ENCODE assay signal across 20 cellular contexts in genomic region chr1:77560741-77561140, GRCh38.
DNase-seq lines count a peak whose midpoint lies in the region; ATAC-seq, FAIRE-seq and TF ChIP-seq lines count a peak whose summit lies in the region.
"Had no signal": no experiment of that assay in that cellular context is flagged by ENCODE, and none has a peak within 500 bp of the region (broad histone marks: within the 10 kb centered on the region; RNA-seq: fewer than 3 reads in every experiment).

No MANE protein-coding gene starts in this region.

- H3K27me3 Mint-ChIP-seq in activated naive CD4-positive, alpha-beta T cell treated with anti-CD3 and anti-CD28 coated beads, Interleukin-2, amount 50 U/mL, for 24 hours = no peaks in the 10 kb centered on the region
- no peaks in the 10 kb centered on the region for H3K27me3 Mint-ChIP-seq in progenitor cell of endocrine pancreas

- ATAC-seq in HG02884 (IDR thresholded peaks at IDR 0.05; ENCODE audit: unreplicated experiment) = no peak
- no peak for ATAC-seq in GM19397 (IDR thresholded peaks at IDR 0.05; ENCODE audit: unreplicated experiment)

- H3K4me1 Mint-ChIP-seq in activated naive CD4-positive, alpha-beta T cell treated with anti-CD3 and anti-CD28 coated beads, Interleukin-2, amount 50 U/mL, for 24 hours = peaks cover 11% of the 10 kb centered on the region
- no peaks in the 10 kb centered on the region for H3K4me1 Mint-ChIP-seq in progenitor cell of endocrine pancreas (ENCODE audit: low read depth)

- peaks cover 35% of the 10 kb centered on the region for H3K36me3 ChIP-seq in MG63
- peaks cover 2% of the 10 kb centered on the region for H3K36me3 ChIP-seq in bronchial epithelial cell (ENCODE audit: control insufficient read depth, insufficient read depth, low read length)

- H3K9me3 Mint-ChIP-seq in activated naive CD4-positive, alpha-beta T cell treated with anti-CD3 and anti-CD28 coated beads, Interleukin-2, amount 50 U/mL, for 24 hours = peaks cover 4% of the 10 kb centered on the region
- peaks cover 8% of the 10 kb centered on the region for H3K9me3 Mint-ChIP-seq in progenitor cell of endocrine pancreas (ENCODE audit: low read depth)

- peaks cover 33% of the 10 kb centered on the region for H3K36me3 Mint-ChIP-seq in activated naive CD4-positive, alpha-beta T cell treated with anti-CD3 and anti-CD28 coated beads, Interleukin-2, amount 50 U/mL, for 24 hours
- H3K36me3 Mint-ChIP-seq in progenitor cell of endocrine pancreas (ENCODE audit: insufficient read depth) = peaks cover 19% of the 10 kb centered on the region

- H3K27me3 ChIP-seq in MG63 = no peaks in the 10 kb centered on the region
- H3K27me3 ChIP-seq in bronchial epithelial cell (ENCODE audit: control insufficient read depth, insufficient read depth, low read length) = no peaks in the 10 kb centered on the region

- H3K4me3 Mint-ChIP-seq in activated naive CD4-positive, alpha-beta T cell treated with anti-CD3 and anti-CD28 coated beads, Interleukin-2, amount 50 U/mL, for 24 hours = no peak overlapping the region
- H3K4me3 Mint-ChIP-seq in progenitor cell of endocrine pancreas (ENCODE audit: low read depth) = no peak overlapping the region

- H3K27ac Mint-ChIP-seq in activated naive CD4-positive, alpha-beta T cell treated with anti-CD3 and anti-CD28 coated beads, Interleukin-2, amount 50 U/mL, for 24 hours = peak overlapping the region; percentile 96
- peak overlapping the region; percentile 79 for H3K27ac Mint-ChIP-seq in progenitor cell of endocrine pancreas

- FAIRE-seq in bronchial epithelial cell (lab: Jason Lieb, UNC) = peak; percentile 36
- FAIRE-seq: GM19239 had no signal

- no peaks in the 10 kb centered on the region for H3K9me3 ChIP-seq in MG63

- H3K4me3 ChIP-seq in MG63 (no peak overlapping the region), bronchial epithelial cell (ENCODE audit: low read depth, low read length) (no peak overlapping the region)

- no peak for TF ChIP-seq CTCF in bronchial epithelial cell (IDR thresholded peaks at IDR 0.05; ENCODE audit: insufficient read depth, low read length, severe bottlenecking)
- no peak for TF ChIP-seq CTCF in progenitor cell of endocrine pancreas (IDR thresholded peaks at IDR 0.05; ENCODE audit: unreplicated experiment)

- no peak for DNase-seq in activated naive CD4-positive, alpha-beta T cell treated with Interleukin-2 at 50 U/mL for 16 hours
- DNase-seq in MG63 = peak; percentile 13
- no peak for DNase-seq in bronchial epithelial cell (ENCODE audit: low read depth)
- DNase-seq in progenitor cell of endocrine pancreas (ENCODE audit: low spot score, unreplicated experiment) = no peak
- no peak for DNase-seq in glomerular visceral epithelial cell (ENCODE audit: extremely low spot score)
- DNase-seq: 8988T; C1 segment of cervical spinal cord; GDM1; KG1; NCI-H1092 treated with DMSO at 0.1 percent for 48 hours; NCI-H1436 treated with DMSO at 0.1 percent for 48 hours; NCI-H2029; NCI-H226; NCI-H524; NCI-H774; NK-92 treated with Interleukin-12 subunit alpha and Interleukin-12 subunit beta, amount 100 ng/mL, for 24 hours had no signal
